In the genomic region with DNA sequence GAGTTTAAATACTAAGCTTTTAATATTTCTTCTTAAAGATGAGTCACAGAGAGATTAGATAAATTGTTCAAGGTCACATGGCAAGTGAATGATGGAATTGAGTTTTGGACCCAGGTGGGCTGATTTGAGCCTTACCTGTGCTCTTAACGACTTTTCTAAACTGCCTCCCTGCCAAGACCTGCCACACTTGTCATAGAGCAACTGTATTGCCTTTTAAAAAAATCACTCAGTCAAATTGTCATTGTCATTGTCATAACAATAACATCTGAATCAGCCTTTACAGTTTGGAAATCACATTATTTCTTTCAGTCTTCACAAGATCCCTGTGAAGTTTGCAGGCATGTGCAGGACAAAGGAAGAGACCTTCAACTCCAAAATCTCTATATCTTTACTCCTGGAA, we compare ENCODE assay signal across 32 cellular contexts. TPM values are rescaled to one million over a fixed set of nuclear protein-coding genes. Genes with fewer than 3 reads are reported as not detected.
"Had no signal": no experiment of that assay in that cellular context is flagged by ENCODE, and none has a peak within 500 bp of the region (broad histone marks: within the 10 kb centered on the region; RNA-seq: fewer than 3 reads in every experiment).

No MANE protein-coding gene starts in this region.

- H3K4me2 ChIP-seq: SK-N-SH had no signal

- H3K9me3 ChIP-seq: SJSA1, SK-N-SH had no signal

- H3K36me3 ChIP-seq: brain microvascular endothelial cell, SJSA1 had no signal

- H3K27me3 Mint-ChIP-seq: activated CD8-positive, alpha-beta memory T cell treated with anti-CD3 and anti-CD28 coated beads, Interleukin-2, amount 10 ng/mL, durations not matched to agents 7 days and 5 days; activated naive CD8-positive, alpha-beta T cell; activated naive CD8-positive, alpha-beta T cell treated with anti-CD3 and anti-CD28 coated beads, Interleukin-2, amount 50 U/mL, for 24 hours had no signal

- H3K4me3 ChIP-seq: SJSA1 had no signal

- H3K27ac ChIP-seq: brain microvascular endothelial cell, SJSA1 had no signal

- H3K9ac ChIP-seq: SK-N-SH had no signal

- H3K4me3 Mint-ChIP-seq: activated CD4-positive, alpha-beta memory T cell treated with anti-CD3 and anti-CD28 coated beads, Interleukin-2, amount 10 ng/mL, durations not matched to agents 7 days and 5 days; activated CD8-positive, alpha-beta memory T cell treated with anti-CD3 and anti-CD28 coated beads, Interleukin-2, amount 10 ng/mL, durations not matched to agents 7 days and 5 days; activated naive CD4-positive, alpha-beta T cell treated with anti-CD3 and anti-CD28 coated beads, Interleukin-2, amount 10 ng/mL, durations not matched to agents 7 days and 5 days; activated naive CD8-positive, alpha-beta T cell; activated naive CD8-positive, alpha-beta T cell treated with anti-CD3 and anti-CD28 coated beads, Interleukin-2, amount 50 U/mL, for 24 hours; T-helper 1 cell treated with Interleukin-12 subunit alpha and Interleukin-12 subunit beta and Interleukin-4 antibody, amounts not matched to agents 30 μg/mL and 1 μg/mL, for 36 hours; T-helper 2 cell treated with Interferon-gamma antibody and Interleukin-4, amounts not matched to agents 5 μg/mL and 100 μg/mL, for 36 hours; WTC11 had no signal

- H3K9me3 Mint-ChIP-seq: activated CD4-positive, alpha-beta memory T cell treated with anti-CD3 and anti-CD28 coated beads, Interleukin-2, amount 10 ng/mL, durations not matched to agents 7 days and 5 days; activated naive CD4-positive, alpha-beta T cell treated with anti-CD3 and anti-CD28 coated beads, Interleukin-2, amount 10 ng/mL, durations not matched to agents 7 days and 5 days; activated naive CD8-positive, alpha-beta T cell treated with anti-CD3 and anti-CD28 coated beads, Interleukin-2, amount 50 U/mL, for 24 hours; T-helper 1 cell treated with Interleukin-12 subunit alpha and Interleukin-12 subunit beta and Interleukin-4 antibody, amounts not matched to agents 30 μg/mL and 1 μg/mL, for 36 hours; T-helper 2 cell treated with Interferon-gamma antibody and Interleukin-4, amounts not matched to agents 5 μg/mL and 100 μg/mL, for 36 hours; WTC11 had no signal

- ATAC-seq: activated CD4-positive, CD25-positive, alpha-beta regulatory T cell treated with anti-CD3 and anti-CD28 coated beads, Interleukin-2, amount 50 U/mL, for 24 hours; activated CD8-positive, alpha-beta memory T cell treated with anti-CD3 and anti-CD28 coated beads, Interleukin-2, amount 10 ng/mL, durations not matched to agents 7 days and 5 days; activated naive CD8-positive, alpha-beta T cell treated with anti-CD3 and anti-CD28 coated beads, Interleukin-2, amount 50 U/mL, for 24 hours; Panc1 had no signal

- DNase-seq: activated CD4-positive, alpha-beta memory T cell treated with anti-CD3 and anti-CD28 coated beads, Interleukin-2, amount 10 ng/mL, durations not matched to agents 7 days and 5 days; activated CD4-positive, alpha-beta T cell treated with anti-CD3 and anti-CD28 coated beads for 4 hours; activated CD4-positive, alpha-beta T cell treated with anti-CD3 and anti-CD28 coated beads, Interleukin-2, amount 50 U/mL, for 1 hour; activated CD8-positive, alpha-beta memory T cell treated with anti-CD3 and anti-CD28 coated beads for 24 hours; activated CD8-positive, alpha-beta memory T cell treated with anti-CD3 and anti-CD28 coated beads, Interleukin-2, amount 10 ng/mL, durations not matched to agents 7 days and 5 days; activated CD8-positive, alpha-beta memory T cell treated with anti-CD3 and anti-CD28 coated beads, Interleukin-2, amount 50 U/mL, for 48 hours; activated effector memory CD4-positive, alpha-beta T cell treated with Interleukin-2 at 50 U/mL for 16 hours; activated naive CD4-positive, alpha-beta T cell treated with anti-CD3 and anti-CD28 coated beads, Interleukin-2, amount 10 ng/mL, durations not matched to agents 7 days and 5 days; activated naive CD8-positive, alpha-beta T cell treated with anti-CD3 and anti-CD28 coated beads, Interleukin-2, amount 50 U/mL, for 24 hours; activated T-cell treated with anti-CD3 and anti-CD28 coated beads, Interleukin-2, amount 50 U/mL, for 48 hours; amniotic stem cell; aorta; brain microvascular endothelial cell; central memory CD4-positive, alpha-beta T cell; Karpas-422; KBM-7; NCI-H1105; NCI-H1417 treated with DMSO at 0.1 percent for 48 hours; NCI-H187 treated with DMSO at 0.1 percent for 48 hours; NCI-H2081; NCI-H345; NCI-H524 treated with DMSO at 0.1 percent for 48 hours; SHP77; SK-N-SH had no signal

- H3K27me3 ChIP-seq: brain microvascular endothelial cell, SJSA1 had no signal

- H3K27ac Mint-ChIP-seq: activated CD4-positive, alpha-beta memory T cell treated with anti-CD3 and anti-CD28 coated beads, Interleukin-2, amount 10 ng/mL, durations not matched to agents 7 days and 5 days; activated CD8-positive, alpha-beta memory T cell treated with anti-CD3 and anti-CD28 coated beads, Interleukin-2, amount 10 ng/mL, durations not matched to agents 7 days and 5 days; activated naive CD4-positive, alpha-beta T cell treated with anti-CD3 and anti-CD28 coated beads, Interleukin-2, amount 10 ng/mL, durations not matched to agents 7 days and 5 days; activated naive CD8-positive, alpha-beta T cell; activated naive CD8-positive, alpha-beta T cell treated with anti-CD3 and anti-CD28 coated beads, Interleukin-2, amount 50 U/mL, for 24 hours; T-helper 1 cell treated with Interleukin-12 subunit alpha and Interleukin-12 subunit beta and Interleukin-4 antibody, amounts not matched to agents 30 μg/mL and 1 μg/mL, for 36 hours; T-helper 2 cell treated with Interferon-gamma antibody and Interleukin-4, amounts not matched to agents 5 μg/mL and 100 μg/mL, for 36 hours had no signal

- H3K36me3 Mint-ChIP-seq: activated CD8-positive, alpha-beta memory T cell treated with anti-CD3 and anti-CD28 coated beads, Interleukin-2, amount 10 ng/mL, durations not matched to agents 7 days and 5 days; WTC11 had no signal

- H3K4me1 Mint-ChIP-seq: activated naive CD8-positive, alpha-beta T cell treated with anti-CD3 and anti-CD28 coated beads, Interleukin-2, amount 50 U/mL, for 24 hours had no signal

- H3K9me2 ChIP-seq: SK-N-SH had no signal

RNA-seq across cellular contexts. Expression of gene GALNT6, which starts 59.1 kb away (rescaled TPM):
- total RNA-seq: NCI-H460 had no signal
